ENCODE assay signal across 1 cellular context in genomic region chr4:24103434-24104168, GRCh38.
TF ChIP-seq lines count a peak whose summit lies in the region.

No MANE protein-coding gene starts in this region.

TF ChIP-seq in GM23338, 12 proteins besides CTCF, POLR2A, EP300 and RAD21 (continued from another document):
- TF ChIP-seq ZNF462 (CRISPR knock-in tag; IDR thresholded peaks at IDR 0.05): no peak
- no peak for TF ChIP-seq EZH2 (IDR thresholded peaks at IDR 0.05; ENCODE audit: low read depth, unreplicated experiment)
- TF ChIP-seq ZNF114 (CRISPR knock-in tag; IDR thresholded peaks at IDR 0.05): no peak
- TF ChIP-seq STAT1 (IDR thresholded peaks at IDR 0.05; ENCODE audit: unreplicated experiment): no peak
- no peak for TF ChIP-seq ETS1 (IDR thresholded peaks at IDR 0.05)
- TF ChIP-seq CREB1 (CRISPR knock-in tag; IDR thresholded peaks at IDR 0.05; ENCODE audit: low read depth): no peak
- no peak for TF ChIP-seq EZH2phosphoT487 (IDR thresholded peaks at IDR 0.05; ENCODE audit: unreplicated experiment)
